Comparison of ENCODE assay signal across 8 cellular contexts in genomic region chr6:30556006-30556713, GRCh38.
DNase-seq lines count a peak whose midpoint lies in the region; ATAC-seq and TF ChIP-seq lines count a peak whose summit lies in the region.

Gene GNL1, minus strand, starts transcription at chr6:30556489. Its CDS starts 286 bp downstream, at chr6:30556203.

- TF ChIP-seq POLR2A in GM18951 (IDR thresholded peaks at IDR 0.05; ENCODE audit: extremely low read depth, insufficient read depth, insufficient read length): peak; percentile 63

- ATAC-seq in HG03175 (IDR thresholded peaks at IDR 0.05; ENCODE audit: unreplicated experiment): peak; percentile 84

- in situ Hi-C loops in GM18951 (cut with MboI; ENCODE audit: low sequenced_read_pairs, unreplicated experiment): no loop called here

- DNase-seq in AG08395 (ENCODE audit: low spot score) (peak; percentile 87), NCI-H345 (lab: John Stamatoyannopoulos, UW) (peak; percentile 96), islet precursor cell (peak; percentile 99)
- DNase-seq in activated CD4-positive, CD25-positive, alpha-beta regulatory T cell treated with anti-CD3 and anti-CD28 coated beads, Interleukin-2, amount 50 U/mL, for 16 hours (ENCODE audit: low read depth, low spot score): peak; percentile 97
- peak; percentile 98 for DNase-seq in central memory CD4-positive, alpha-beta T cell
- DNase-seq in stimulated activated CD4-positive, alpha-beta T cell treated with anti-CD3 and anti-CD28 coated beads, Interleukin-15, amount 100 ng/mL, for 1 hour (ENCODE audit: low read depth in 1 of 2, low spot score in 1 of 2): peak; percentile 98

Comparison
In these comparisons a context has a peak if more than half of its experiments do, and no peak if none do; other contexts are left out.
1. Peak in every context shown above with its lines: DNase-seq and ATAC-seq.